ENCODE assay signal across 9 cellular contexts in genomic region chr2:218582085-218582484, GRCh38. TPM values are rescaled to one million over a fixed set of nuclear protein-coding genes. Genes with fewer than 3 reads are reported as not detected.
DNase-seq lines count a peak whose midpoint lies in the region; ATAC-seq and TF ChIP-seq lines count a peak whose summit lies in the region.
"Had no signal": no experiment of that assay in that cellular context is flagged by ENCODE, and none has a peak within 500 bp of the region (broad histone marks: within the 10 kb centered on the region; RNA-seq: fewer than 3 reads in every experiment).

No MANE protein-coding gene starts in this region.

- H3K4me3 Mint-ChIP-seq in effector memory CD8-positive, alpha-beta T cell: no peak overlapping the region
- no peak overlapping the region for H3K4me3 Mint-ChIP-seq in CD4-positive, alpha-beta memory T cell

- DNase-seq in AG10803 (ENCODE audit: low read depth): peak; percentile 55
- peak; percentile 64 for DNase-seq in MV-4-11 (lab: John Stamatoyannopoulos, UW)
- no peak for DNase-seq in effector memory CD8-positive, alpha-beta T cell
- no peak for DNase-seq in CD4-positive, alpha-beta memory T cell
- DNase-seq in occipital lobe (lab: John Stamatoyannopoulos, UW): no peak
- DNase-seq in iPS-NIHi7 (ENCODE audit: extremely low spot score): no peak
- DNase-seq: activated CD4-positive, alpha-beta T cell treated with anti-CD3 and anti-CD28 coated beads, Interleukin-2, amount 50 U/mL, for 48 hours had no signal

- no peak overlapping the region for H3K27ac ChIP-seq in CD4-positive, alpha-beta memory T cell (ENCODE audit: low read depth, low read length)

- H3K36me3 ChIP-seq in CD4-positive, alpha-beta memory T cell (ENCODE audit: insufficient read depth, low read length): peaks cover 35% of the 10 kb centered on the region

- peaks cover 14 to 23% of the 10 kb centered on the region in 2 donors for H3K4me1 Mint-ChIP-seq in effector memory CD8-positive, alpha-beta T cell (ENCODE audit: low read depth in 2 of 2)
- peaks cover 13 to 34% (median 18%) of the 10 kb centered on the region in 4 donors for H3K4me1 Mint-ChIP-seq in CD4-positive, alpha-beta memory T cell

- peak overlapping the region in 1 of 2 donors; percentile 71 for H3K27ac Mint-ChIP-seq in effector memory CD8-positive, alpha-beta T cell
- peak overlapping the region in 2 of 7 donors; percentile 17 to 22 for H3K27ac Mint-ChIP-seq in CD4-positive, alpha-beta memory T cell

- intact Hi-C loops in CD4-positive, alpha-beta memory T cell (cut with micrococcal nuclease): no loop called here

- TF ChIP-seq POLR2A in GM18505 (IDR thresholded peaks at IDR 0.05; ENCODE audit: borderline replicate concordance, extremely low read depth, insufficient read depth, insufficient read length): no peak

- no peaks in the 10 kb centered on the region for H3K9me3 ChIP-seq in CD4-positive, alpha-beta memory T cell (ENCODE audit: control insufficient read depth in 1 of 2, low read length in 2 of 2)

- no peaks in the 10 kb centered on the region for H3K9me3 Mint-ChIP-seq in effector memory CD8-positive, alpha-beta T cell
- H3K9me3 Mint-ChIP-seq in CD4-positive, alpha-beta memory T cell: peaks cover 0 to 2% (median 0%) of the 10 kb centered on the region in 8 donors

- no peak for TF ChIP-seq CTCF in AG10803 (conservative IDR thresholded peaks at IDR 0.05; ENCODE audit: low read length)

- ATAC-seq in GM21447 (IDR thresholded peaks at IDR 0.05; ENCODE audit: unreplicated experiment): peak; percentile 72
- peak; percentile 31 for ATAC-seq in effector memory CD8-positive, alpha-beta T cell (replicated peaks)
- ATAC-seq in GM18505 (IDR thresholded peaks at IDR 0.05; ENCODE audit: unreplicated experiment): no peak

- no peaks in the 10 kb centered on the region for H3K27me3 Mint-ChIP-seq in effector memory CD8-positive, alpha-beta T cell
- no peaks in the 10 kb centered on the region for H3K27me3 Mint-ChIP-seq in CD4-positive, alpha-beta memory T cell

- H3K4me1 ChIP-seq in CD4-positive, alpha-beta memory T cell (ENCODE audit: insufficient read depth, low read length): peaks cover 18% of the 10 kb centered on the region

- CTCF ChIA-PET in CD4-positive, alpha-beta memory T cell (lab: Charles Lee; ENCODE audit: partially characterized antibody): no interaction called here

- POLR2A ChIA-PET in CD4-positive, alpha-beta memory T cell (lab: Charles Lee; ENCODE audit: partially characterized antibody): interaction anchor here (0.6 to 1.1 kb wide), 2 partner anchors 8 to 13 kb away, joined by 3 read pairs; no protein-coding TSS in a partner anchor

- no peak overlapping the region for H3K4me3 ChIP-seq in AG10803 (ENCODE audit: low read length)
- no peak overlapping the region for H3K4me3 ChIP-seq in CD4-positive, alpha-beta memory T cell (ENCODE audit: low read length in 2 of 2)

- peaks cover 64% of the 10 kb centered on the region for H3K36me3 Mint-ChIP-seq in effector memory CD8-positive, alpha-beta T cell (ENCODE audit: insufficient read depth)
- peaks cover 32 to 69% of the 10 kb centered on the region in 2 donors for H3K36me3 Mint-ChIP-seq in CD4-positive, alpha-beta memory T cell

- H3K27me3 ChIP-seq in CD4-positive, alpha-beta memory T cell (ENCODE audit: insufficient read depth, low read length): no peaks in the 10 kb centered on the region

RNA-seq across cellular contexts. Expression of gene CNOT9, which starts 13.4 kb away (rescaled TPM):
- total RNA-seq in CD4-positive, alpha-beta memory T cell: 10 to 100 TPM; 53.9 to 58.0 TPM
- 10 to 100 TPM; 19.4 to 22.9 TPM for polyA plus RNA-seq in CD4-positive, alpha-beta memory T cell
- total RNA-seq in occipital lobe: 39.6 TPM

RNA-seq across cellular contexts. Expression of gene USP37, which starts 13.9 kb away (rescaled TPM):
- total RNA-seq in CD4-positive, alpha-beta memory T cell: 10 to 100 TPM; 28.2 to 29.1 TPM
- polyA plus RNA-seq in CD4-positive, alpha-beta memory T cell: 10 to 100 TPM in 1 of 2 donors, 1 to 10 TPM in 1; 8.5 to 11.0 TPM
- 38.7 TPM for total RNA-seq in occipital lobe

RNA-seq across cellular contexts. Expression of gene PLCD4, which starts 25.6 kb away (rescaled TPM):
- total RNA-seq in CD4-positive, alpha-beta memory T cell: under 1 TPM; 0.26 to 0.30 TPM
- under 1 TPM in 1 of 2 donors, not detected in 1; 0.49 TPM for polyA plus RNA-seq in CD4-positive, alpha-beta memory T cell
- total RNA-seq in occipital lobe: 0.31 TPM

Comparison
In these comparisons a context has a peak if more than half of its experiments do, and no peak if none do; other contexts are left out.
1. DNase-seq: peak in AG10803 (single experiment) and MV-4-11 (single experiment); none in effector memory CD8-positive, alpha-beta T cell (0 of 3), CD4-positive, alpha-beta memory T cell (0 of 5), occipital lobe (single experiment) and iPS-NIHi7 (single experiment).